ENCODE assay signal across 9 cellular contexts in the genomic region with DNA sequence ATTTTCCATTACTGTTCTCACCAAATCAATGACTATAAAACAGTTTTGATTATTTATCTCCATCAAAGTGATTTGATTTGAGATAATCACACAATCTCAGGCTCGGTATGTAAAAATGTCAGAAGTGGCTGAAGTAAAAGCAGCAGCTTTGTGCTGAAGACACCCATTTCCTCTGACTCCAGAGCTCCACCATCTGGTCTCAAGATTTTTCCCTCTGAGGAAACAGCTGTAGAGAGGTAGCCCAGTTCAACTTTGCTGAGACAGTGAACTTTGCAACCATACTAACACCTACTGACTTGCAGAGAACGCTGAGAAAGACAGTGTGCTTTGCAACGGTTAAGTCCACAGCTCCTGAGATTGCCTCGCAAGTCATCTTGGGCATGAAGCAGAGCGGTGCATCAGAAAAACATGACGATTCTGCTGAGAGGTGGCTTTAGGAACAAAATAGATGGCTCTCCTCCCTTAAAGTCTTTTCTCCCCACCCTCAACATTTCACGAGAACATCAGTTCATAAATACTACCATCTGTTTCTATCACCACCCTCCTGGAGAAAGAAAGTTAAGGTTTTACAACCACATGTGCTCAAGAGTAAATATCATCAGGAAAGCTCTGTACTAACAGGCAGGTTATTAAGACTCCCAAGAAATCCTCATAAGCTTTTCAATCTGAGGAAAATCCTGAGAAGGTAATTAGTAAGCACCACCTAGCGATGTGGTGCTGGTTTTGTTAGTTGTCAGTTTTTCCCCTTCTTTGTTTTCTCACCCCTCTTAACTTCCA. TPM values are rescaled to one million over a fixed set of nuclear protein-coding genes. Genes with fewer than 3 reads are reported as not detected.
DNase-seq lines count a peak whose midpoint lies in the region; ATAC-seq and TF ChIP-seq lines count a peak whose summit lies in the region.
"Had no signal": no experiment of that assay in that cellular context is flagged by ENCODE, and none has a peak within 500 bp of the region (broad histone marks: within the 10 kb centered on the region; RNA-seq: fewer than 3 reads in every experiment).

No MANE protein-coding gene starts in this region.

- H3K36me3 ChIP-seq in DOHH2 (ENCODE audit: control insufficient read depth, low read length), result peaks cover 41% of the 10 kb centered on the region
- H3K36me3 ChIP-seq in hepatocyte (replicated peaks; ENCODE audit: insufficient read depth, low read depth), result peaks cover 4% of the 10 kb centered on the region

- H3K79me2 ChIP-seq in DOHH2 (ENCODE audit: control insufficient read depth, low read length) (no peaks in the 10 kb centered on the region), hepatocyte (no peaks in the 10 kb centered on the region)

- H2AFZ ChIP-seq in hepatocyte, result no peak overlapping the region

- H3K27me3 ChIP-seq in DOHH2 (ENCODE audit: control insufficient read depth, low read length) (no peaks in the 10 kb centered on the region), hepatocyte (no peaks in the 10 kb centered on the region)

- no peak overlapping the region for H3K4me3 ChIP-seq in DOHH2 (ENCODE audit: low read length)
- H3K4me3 ChIP-seq in hepatocyte, result peak overlapping the region; percentile 2
- no peak overlapping the region for H3K4me3 ChIP-seq in skeletal muscle cell (ENCODE audit: low read depth, low read length)
- H3K4me3 ChIP-seq: skin epidermis had no signal

- H3K9me2 ChIP-seq in DOHH2 (replicated peaks; ENCODE audit: control insufficient read depth, low read length) (no peaks in the 10 kb centered on the region), hepatocyte (replicated peaks; ENCODE audit: insufficient read depth) (no peaks in the 10 kb centered on the region)

- 27% methylated on average over 8 of the region's 8 CpGs for WGBS in hepatocyte (ENCODE audit: low lambda C conversion rate, missing lambda C conversion rate)

- no peak for ATAC-seq in GM18511 (IDR thresholded peaks at IDR 0.05; ENCODE audit: unreplicated experiment)

- TF ChIP-seq CTCF in DOHH2 (IDR thresholded peaks at IDR 0.05; ENCODE audit: low read depth, low read length, poor library complexity, severe bottlenecking), result peak; percentile 67
- peak; percentile 78 for TF ChIP-seq CTCF in hepatocyte (IDR thresholded peaks at IDR 0.05; ENCODE audit: poor library complexity)

- no peaks in the 10 kb centered on the region for H3K9me3 ChIP-seq in DOHH2 (ENCODE audit: control insufficient read depth, insufficient read depth, low read length)
- H3K9me3 ChIP-seq in hepatocyte (ENCODE audit: low read depth), result no peaks in the 10 kb centered on the region

- H3K27ac ChIP-seq in DOHH2 (ENCODE audit: low read depth, low read length) (no peak overlapping the region), hepatocyte (peak overlapping the region; percentile 88)

- peak; percentile 33 for DNase-seq in A172 (ENCODE audit: low spot score)
- peak; percentile 18 for DNase-seq in NCI-H1694 treated with DMSO at 0.1 percent for 48 hours (lab: John Stamatoyannopoulos, UW)
- DNase-seq in anterior cingulate cortex (lab: John Stamatoyannopoulos, UW), result peak in 30 of 58 donors; percentile 7 to 76 (median 24)
- peak; percentile 83 for DNase-seq in hepatocyte (ENCODE audit: low spot score)
- peak; percentile 23 for DNase-seq in skeletal muscle cell (ENCODE audit: low read depth)
- no peak for DNase-seq in NCI-H1048 (lab: John Stamatoyannopoulos, UW)

- H3K4me2 ChIP-seq in DOHH2 (ENCODE audit: low read length), result no peak overlapping the region
- peak overlapping the region; percentile 59 for H3K4me2 ChIP-seq in hepatocyte

- H4K20me1 ChIP-seq in DOHH2 (ENCODE audit: control insufficient read depth, insufficient read depth, low read depth, low read length), result no peaks in the 10 kb centered on the region
- no peaks in the 10 kb centered on the region for H4K20me1 ChIP-seq in hepatocyte (ENCODE audit: insufficient read depth, poor library complexity, severe bottlenecking)

- H3K4me1 ChIP-seq in DOHH2 (ENCODE audit: control insufficient read depth, low read length), result no peaks in the 10 kb centered on the region
- H3K4me1 ChIP-seq in hepatocyte (ENCODE audit: insufficient read depth), result peaks cover 13% of the 10 kb centered on the region

- H3F3A ChIP-seq in DOHH2 (ENCODE audit: control insufficient read depth, insufficient read depth), result peaks cover 4% of the 10 kb centered on the region; the same call in 1 of the 2 replicates

RNA-seq across cellular contexts. Expression of gene HIGD1C, which starts 34.8 kb away (rescaled TPM):
- total RNA-seq in A172 (2014; rRNA removed; shearing (Covaris generic)), result not detected in 2 replicates
- not detected in 2 replicates for total RNA-seq in hepatocyte
- polyA plus RNA-seq in hepatocyte, result not detected in 2 replicates

RNA-seq across cellular contexts. Expression of gene SLC11A2, which starts 39.0 kb away (rescaled TPM):
- total RNA-seq in A172 (2014; rRNA removed; shearing (Covaris generic)), result 41.3 and 51.6 TPM in 2 replicates
- total RNA-seq in hepatocyte, result 62.5 and 63.8 TPM in 2 replicates
- polyA plus RNA-seq in hepatocyte, result 44.3 and 49.0 TPM in 2 replicates
